8 cellular contexts compared by ENCODE assay signal in genomic region chr19:14433454-14434156, GRCh38. TPM values are rescaled to one million over a fixed set of nuclear protein-coding genes. Genes with fewer than 3 reads are reported as not detected.
DNase-seq lines count a peak whose midpoint lies in the region; ATAC-seq and TF ChIP-seq lines count a peak whose summit lies in the region.

No MANE protein-coding gene starts in this region.

- no peaks in the 10 kb centered on the region for H3K9me3 Mint-ChIP-seq in endothelial cell (ENCODE audit: unreplicated experiment)
- H3K9me3 Mint-ChIP-seq in naive B cell: no peaks in the 10 kb centered on the region

- peak; percentile 30 for DNase-seq in NCI-H146 treated with DMSO at 0.1 percent for 48 hours (lab: John Stamatoyannopoulos, UW; ENCODE audit: unreplicated experiment)
- peak; percentile 32 to 50 for DNase-seq in activated CD4-positive, alpha-beta T cell treated with anti-CD3 and anti-CD28 coated beads, Interleukin-2, amount 50 U/mL, for 48 hours
- DNase-seq in endothelial cell (ENCODE audit: low spot score): no peak
- peak; percentile 61 for DNase-seq in naive B cell
- DNase-seq in uterus: peak; percentile 40 to 41
- no peak for DNase-seq in hippocampal formation (lab: John Stamatoyannopoulos, UW)

- peaks cover 0 to 9% of the 10 kb centered on the region in 2 donors for H3K4me1 ChIP-seq in uterus

- H3K27ac ChIP-seq in uterus: peak overlapping the region; percentile 92 to 97

- H3K4me1 Mint-ChIP-seq in endothelial cell (ENCODE audit: unreplicated experiment) (peaks cover 18% of the 10 kb centered on the region), naive B cell (peaks cover 19 to 45% (median 29%) of the 10 kb centered on the region in 3 donors)

- peak overlapping the region; percentile 71 for H3K4me3 Mint-ChIP-seq in endothelial cell (ENCODE audit: unreplicated experiment)
- H3K4me3 Mint-ChIP-seq in naive B cell: peak overlapping the region; percentile 54 to 92 (median 79)

- H3K36me3 Mint-ChIP-seq in endothelial cell (ENCODE audit: low read depth, unreplicated experiment) (peaks cover 7% of the 10 kb centered on the region), naive B cell (no peaks in the 10 kb centered on the region)

- H3K4me3 ChIP-seq in uterus: peak overlapping the region; percentile 79 to 96

- H3K9me3 ChIP-seq in uterus: no peaks in the 10 kb centered on the region

- no peak for TF ChIP-seq CTCF in endothelial cell (IDR thresholded peaks at IDR 0.05; ENCODE audit: unreplicated experiment)
- TF ChIP-seq CTCF in uterus (IDR thresholded peaks at IDR 0.05): no peak

- ATAC-seq in GM21528 (IDR thresholded peaks at IDR 0.05; ENCODE audit: low FRiP score, unreplicated experiment): peak; percentile 22
- ATAC-seq in naive B cell (ENCODE audit: low read depth in 2 of 2): peak; percentile 68 to 73
- ATAC-seq in HG03196 (IDR thresholded peaks at IDR 0.05; ENCODE audit: unreplicated experiment): no peak

- intact Hi-C loops in uterus (cut with DNase I; ENCODE audit: low total_unique reads): no loop called here

- no peaks in the 10 kb centered on the region for H3K27me3 ChIP-seq in uterus

- no peak for TF ChIP-seq POLR2A in uterus (IDR thresholded peaks at IDR 0.05)

- peaks cover 4% of the 10 kb centered on the region for H3K27me3 Mint-ChIP-seq in endothelial cell (ENCODE audit: unreplicated experiment)
- H3K27me3 Mint-ChIP-seq in naive B cell: peaks cover 0 to 8% (median 0%) of the 10 kb centered on the region in 3 donors

- H3K36me3 ChIP-seq in uterus: no peaks in the 10 kb centered on the region

- H3K27ac Mint-ChIP-seq in endothelial cell (ENCODE audit: unreplicated experiment) (no peak overlapping the region), naive B cell (peak overlapping the region in 5 of 6 donors; percentile 51 to 85 (median 77))

RNA-seq across cellular contexts. Expression of gene PKN1, which starts 0.5 kb away (rescaled TPM):
- total RNA-seq in endothelial cell (ENCODE audit: unreplicated experiment): 207 TPM
- polyA plus RNA-seq in naive B cell (ENCODE audit: low read depth in 6 of 6): 10 to 100 TPM; 37.1 to 67.9 (median 48.0) TPM
- 100 to 1,000 TPM in 1 of 4 donors, 10 to 100 TPM in 3; 56.2 to 129 (median 82.4) TPM for total RNA-seq in uterus

RNA-seq across cellular contexts. Expression of gene DDX39A, which starts 14.5 kb away (rescaled TPM):
- 81.1 TPM for total RNA-seq in endothelial cell (ENCODE audit: unreplicated experiment)
- polyA plus RNA-seq in naive B cell (ENCODE audit: low read depth in 6 of 6): 100 to 1,000 TPM; 110 to 169 (median 132) TPM
- total RNA-seq in uterus: 10 to 100 TPM; 41.3 to 91.2 (median 52.8) TPM

RNA-seq across cellular contexts. Expression of gene PTGER1, which starts 41.5 kb away (rescaled TPM):
- total RNA-seq in endothelial cell (ENCODE audit: unreplicated experiment) (0.31 TPM), uterus (1 to 10 TPM in 1 of 4 donors, under 1 TPM in 1, not detected in 2; 0.30 to 1.2 TPM)
- not detected for polyA plus RNA-seq in naive B cell (ENCODE audit: low read depth in 6 of 6)

RNA-seq across cellular contexts. Expression of gene ADGRE5, which starts 52.4 kb away (rescaled TPM):
- total RNA-seq in endothelial cell (ENCODE audit: unreplicated experiment): 12.8 TPM
- 10 to 100 TPM; 17.8 to 41.1 (median 31.9) TPM for polyA plus RNA-seq in naive B cell (ENCODE audit: low read depth in 6 of 6)
- total RNA-seq in uterus: 100 to 1,000 TPM in 1 of 4 donors, 10 to 100 TPM in 3; 32.1 to 217 (median 57.7) TPM

Comparison
In these comparisons a context has a peak if more than half of its experiments do, and no peak if none do; other contexts are left out.
1. DNase-seq: peak in NCI-H146 treated with DMSO at 0.1 percent for 48 hours (single experiment), activated CD4-positive, alpha-beta T cell treated with anti-CD3 and anti-CD28 coated beads, Interleukin-2, amount 50 U/mL, for 48 hours (2 of 2), naive B cell (single experiment) and uterus (2 of 2); none in endothelial cell (single experiment) and hippocampal formation (0 of 2).